34 cellular contexts compared by ENCODE assay signal in genomic region chr10:79547973-79548372, GRCh38. TPM values are rescaled to one million over a fixed set of nuclear protein-coding genes. Genes with fewer than 3 reads are reported as not detected.
A peak's percentile ranks its signal among the peaks of the same experiment; 100 is the strongest.
DNase-seq lines count a peak whose midpoint lies in the region; ATAC-seq and TF ChIP-seq lines count a peak whose summit lies in the region.
"Had no signal": no experiment of that assay in that cellular context is flagged by ENCODE, and none has a peak within 500 bp of the region (broad histone marks: within the 10 kb centered on the region; RNA-seq: fewer than 3 reads in every experiment).

No MANE protein-coding gene starts in this region.

- H3K79me2 ChIP-seq in smooth muscle cell (ENCODE audit: low read depth), result no peaks in the 10 kb centered on the region

- no peaks in the 10 kb centered on the region for H3K36me3 Mint-ChIP-seq in natural killer cell treated with Interleukin-12 subunit alpha and Interleukin-12 subunit beta and Interleukin-15 and Interleukin-18, amount 100 ng/mL, for 72 hours
- no peaks in the 10 kb centered on the region for H3K36me3 Mint-ChIP-seq in natural killer cell
- no peaks in the 10 kb centered on the region for H3K36me3 Mint-ChIP-seq in activated T-helper 17 cell treated with anti-CD3 and anti-CD28 coated beads, Interleukin-2, amount 50 U/mL, for 72 hours (ENCODE audit: low read depth)

- no peaks in the 10 kb centered on the region for H3F3A ChIP-seq in smooth muscle cell (ENCODE audit: low read depth)

- H3K4me3 ChIP-seq in smooth muscle cell, result no peak overlapping the region
- H3K4me3 ChIP-seq: heart right ventricle, left ventricle myocardium inferior, right atrium auricular region, thoracic aorta had no signal

- H4K20me1 ChIP-seq in smooth muscle cell (ENCODE audit: low read depth), result no peaks in the 10 kb centered on the region

- no peak for TF ChIP-seq CTCF in natural killer cell (IDR thresholded peaks at IDR 0.05)
- TF ChIP-seq CTCF in smooth muscle cell (IDR thresholded peaks at IDR 0.05; ENCODE audit: borderline replicate concordance, insufficient read depth, poor library complexity, severe bottlenecking), result no peak

- H3K4me2 ChIP-seq in smooth muscle cell, result no peak overlapping the region

- intact Hi-C loops in natural killer cell (cut with micrococcal nuclease), result no loop called here

- WGBS in smooth muscle cell (ENCODE audit: low lambda C conversion rate), result 47% methylated on average over 3 of the region's 3 CpGs

- H3K27ac ChIP-seq in smooth muscle cell (ENCODE audit: low read depth), result no peak overlapping the region
- H3K27ac ChIP-seq: 22Rv1, brain microvascular endothelial cell, foreskin keratinocyte, heart right ventricle, left ventricle myocardium inferior, right atrium auricular region, thoracic aorta had no signal

- H3K4me1 ChIP-seq in smooth muscle cell (ENCODE audit: low read depth), result no peaks in the 10 kb centered on the region
- H3K4me1 ChIP-seq: foreskin keratinocyte, left ventricle myocardium inferior, right atrium auricular region had no signal

- peaks cover 5% of the 10 kb centered on the region for H3K27me3 ChIP-seq in smooth muscle cell (ENCODE audit: low read depth)
- H3K27me3 ChIP-seq: heart right ventricle, right atrium auricular region had no signal

- peaks cover 4 to 17% of the 10 kb centered on the region in 2 donors for H3K27me3 Mint-ChIP-seq in natural killer cell treated with Interleukin-12 subunit alpha and Interleukin-12 subunit beta and Interleukin-15 and Interleukin-18, amount 100 ng/mL, for 72 hours
- peaks cover 7 to 14% of the 10 kb centered on the region in 2 donors for H3K27me3 Mint-ChIP-seq in natural killer cell (ENCODE audit: low read depth in 2 of 2)
- no peaks in the 10 kb centered on the region for H3K27me3 Mint-ChIP-seq in activated T-helper 17 cell treated with anti-CD3 and anti-CD28 coated beads, Interleukin-2, amount 50 U/mL, for 72 hours
- peaks cover 12% of the 10 kb centered on the region for H3K27me3 Mint-ChIP-seq in stimulated activated naive CD8-positive, alpha-beta T cell treated with anti-CD3 and anti-CD28 coated beads, Interleukin-15, amount 100 ng/mL, for 72 hours
- H3K27me3 Mint-ChIP-seq: stimulated activated naive CD8-positive, alpha-beta T cell treated with anti-CD3 and anti-CD28 coated beads, Interleukin-15, Interleukin-2, amounts not matched to agents 100 ng/mL and 50 ng/mL, for 24 hours had no signal

- no peaks in the 10 kb centered on the region for H3K36me3 ChIP-seq in smooth muscle cell (ENCODE audit: low read depth)
- H3K36me3 ChIP-seq: brain microvascular endothelial cell, heart right ventricle, left ventricle myocardium inferior, right atrium auricular region, thoracic aorta had no signal

- peak; percentile 37 to 72 for ATAC-seq in natural killer cell treated with Interleukin-12 subunit alpha and Interleukin-12 subunit beta and Interleukin-15 and Interleukin-18, amount 100 ng/mL, for 72 hours
- ATAC-seq in natural killer cell, result no peak
- peak; percentile 85 for ATAC-seq in activated T-helper 17 cell treated with anti-CD3 and anti-CD28 coated beads, Interleukin-2, amount 50 U/mL, for 72 hours (replicated peaks)
- peak; percentile 50 for ATAC-seq in stimulated activated naive CD8-positive, alpha-beta T cell treated with anti-CD3 and anti-CD28 coated beads, Interleukin-15, amount 100 ng/mL, for 72 hours
- ATAC-seq in HG02981 (IDR thresholded peaks at IDR 0.05; ENCODE audit: unreplicated experiment), result no peak
- ATAC-seq: esophagus mucosa, foreskin keratinocyte, HCT116, heart right ventricle had no signal

- peaks cover 4 to 13% of the 10 kb centered on the region in 2 donors for H3K4me1 Mint-ChIP-seq in natural killer cell treated with Interleukin-12 subunit alpha and Interleukin-12 subunit beta and Interleukin-15 and Interleukin-18, amount 100 ng/mL, for 72 hours (ENCODE audit: low read depth in 2 of 2)
- H3K4me1 Mint-ChIP-seq in natural killer cell, result no peaks in the 10 kb centered on the region
- peaks cover 21% of the 10 kb centered on the region for H3K4me1 Mint-ChIP-seq in activated T-helper 17 cell treated with anti-CD3 and anti-CD28 coated beads, Interleukin-2, amount 50 U/mL, for 72 hours
- H3K4me1 Mint-ChIP-seq in stimulated activated naive CD8-positive, alpha-beta T cell treated with anti-CD3 and anti-CD28 coated beads, Interleukin-15, amount 100 ng/mL, for 72 hours, result peaks cover 11% of the 10 kb centered on the region

- peak overlapping the region; percentile 46 for H3K4me3 Mint-ChIP-seq in natural killer cell treated with Interleukin-12 subunit alpha and Interleukin-12 subunit beta and Interleukin-15 and Interleukin-18, amount 100 ng/mL, for 72 hours
- no peak overlapping the region for H3K4me3 Mint-ChIP-seq in natural killer cell
- H3K4me3 Mint-ChIP-seq in activated T-helper 17 cell treated with anti-CD3 and anti-CD28 coated beads, Interleukin-2, amount 50 U/mL, for 72 hours, result peak overlapping the region; percentile 56
- H3K4me3 Mint-ChIP-seq in stimulated activated naive CD8-positive, alpha-beta T cell treated with anti-CD3 and anti-CD28 coated beads, Interleukin-15, amount 100 ng/mL, for 72 hours, result peak overlapping the region in 1 of 2 donors; percentile 38
- H3K4me3 Mint-ChIP-seq: stimulated activated naive CD8-positive, alpha-beta T cell treated with anti-CD3 and anti-CD28 coated beads, Interleukin-15, Interleukin-2, amounts not matched to agents 100 ng/mL and 50 ng/mL, for 24 hours had no signal

- no peak overlapping the region for H2AFZ ChIP-seq in smooth muscle cell (ENCODE audit: low read depth)

- H3K9me3 Mint-ChIP-seq in natural killer cell treated with Interleukin-12 subunit alpha and Interleukin-12 subunit beta and Interleukin-15 and Interleukin-18, amount 100 ng/mL, for 72 hours, result no peaks in the 10 kb centered on the region
- no peaks in the 10 kb centered on the region for H3K9me3 Mint-ChIP-seq in natural killer cell
- no peaks in the 10 kb centered on the region for H3K9me3 Mint-ChIP-seq in activated T-helper 17 cell treated with anti-CD3 and anti-CD28 coated beads, Interleukin-2, amount 50 U/mL, for 72 hours
- peaks cover 0 to 5% of the 10 kb centered on the region in 2 donors for H3K9me3 Mint-ChIP-seq in stimulated activated naive CD8-positive, alpha-beta T cell treated with anti-CD3 and anti-CD28 coated beads, Interleukin-15, amount 100 ng/mL, for 72 hours
- H3K9me3 Mint-ChIP-seq: stimulated activated naive CD8-positive, alpha-beta T cell treated with anti-CD3 and anti-CD28 coated beads, Interleukin-15, Interleukin-2, amounts not matched to agents 100 ng/mL and 50 ng/mL, for 24 hours had no signal

- DNase-seq in NOMO-1 treated with DMSO at 0.1 percent for 48 hours (lab: John Stamatoyannopoulos, UW; ENCODE audit: unreplicated experiment) (peak; percentile 2), NOMO-1 (lab: John Stamatoyannopoulos, UW; ENCODE audit: unreplicated experiment in 2 of 2) (no peak), natural killer cell (no peak), smooth muscle cell (lab: John Stamatoyannopoulos, UW; ENCODE audit: unreplicated experiment) (no peak)
- no peak for DNase-seq in natural killer cell treated with Interleukin-12 subunit alpha and Interleukin-12 subunit beta and Interleukin-15 and Interleukin-18, amount 100 ng/mL, for 72 hours (ENCODE audit: low spot score)
- DNase-seq in stimulated activated naive CD8-positive, alpha-beta T cell treated with anti-CD3 and anti-CD28 coated beads, Interleukin-15, amount 100 ng/mL, for 72 hours, result no peak
- DNase-seq: activated effector memory CD4-positive, alpha-beta T cell treated with Interleukin-2 at 50 U/mL for 16 hours; amniotic stem cell; brain microvascular endothelial cell; C1 segment of cervical spinal cord; Calu3; cerebellar nuclear complex; DMS79 treated with DMSO at 0.1 percent for 48 hours; foreskin keratinocyte; GF-D8; heart right ventricle; left ventricle myocardium inferior; mesenchymal stem cell; NCI-H1436 treated with DMSO at 0.1 percent for 48 hours; NCI-H2081 treated with DMSO at 0.1 percent for 48 hours; NCI-H2227 treated with DMSO at 0.1 percent for 48 hours; NCI-H526 treated with DMSO at 0.1 percent for 48 hours; SHP77 treated with DMSO at 0.1 percent for 48 hours; small intestine had no signal

- no peak overlapping the region for H3K9ac ChIP-seq in smooth muscle cell (ENCODE audit: low read depth)

- H3K27ac Mint-ChIP-seq in natural killer cell treated with Interleukin-12 subunit alpha and Interleukin-12 subunit beta and Interleukin-15 and Interleukin-18, amount 100 ng/mL, for 72 hours, result peak overlapping the region in 1 of 2 donors; percentile 45
- no peak overlapping the region for H3K27ac Mint-ChIP-seq in natural killer cell
- H3K27ac Mint-ChIP-seq in activated T-helper 17 cell treated with anti-CD3 and anti-CD28 coated beads, Interleukin-2, amount 50 U/mL, for 72 hours, result peak overlapping the region; percentile 46
- peak overlapping the region in 1 of 2 donors; percentile 1 for H3K27ac Mint-ChIP-seq in stimulated activated naive CD8-positive, alpha-beta T cell treated with anti-CD3 and anti-CD28 coated beads, Interleukin-15, amount 100 ng/mL, for 72 hours
- H3K27ac Mint-ChIP-seq: stimulated activated naive CD8-positive, alpha-beta T cell treated with anti-CD3 and anti-CD28 coated beads, Interleukin-15, Interleukin-2, amounts not matched to agents 100 ng/mL and 50 ng/mL, for 24 hours had no signal

- H3K9me3 ChIP-seq in smooth muscle cell (replicated peaks; ENCODE audit: low read depth), result no peaks in the 10 kb centered on the region
- H3K9me3 ChIP-seq: left ventricle myocardium inferior, right atrium auricular region, thoracic aorta had no signal

RNA-seq across cellular contexts. Expression of gene SFTPA2, which starts 12.2 kb away (rescaled TPM):
- total RNA-seq in natural killer cell treated with Interleukin-12 subunit alpha and Interleukin-12 subunit beta and Interleukin-15 and Interleukin-18, amount 100 ng/mL, for 72 hours, result not detected
- not detected for total RNA-seq in natural killer cell
- not detected for total RNA-seq in activated T-helper 17 cell treated with anti-CD3 and anti-CD28 coated beads, Interleukin-2, amount 50 U/mL, for 72 hours
- not detected in 2 replicates for total RNA-seq in smooth muscle cell
- 0.26 and 0.79 TPM in 2 replicates for polyA plus RNA-seq in smooth muscle cell
- total RNA-seq: dermis microvascular lymphatic vessel endothelial cell, foreskin keratinocyte, left ventricle myocardium inferior, thoracic aorta had no signal
- polyA plus RNA-seq: foreskin keratinocyte, keratinocyte had no signal

RNA-seq across cellular contexts. Expression of gene EIF5AL1, which starts 35.6 kb away (rescaled TPM):
- total RNA-seq in natural killer cell treated with Interleukin-12 subunit alpha and Interleukin-12 subunit beta and Interleukin-15 and Interleukin-18, amount 100 ng/mL, for 72 hours, result 1 to 10 TPM in 1 of 2 donors, under 1 TPM in 1; 0.11 to 4.8 TPM
- total RNA-seq in natural killer cell (1 to 10 TPM in 1 of 3 donors, under 1 TPM in 2; 0.13 to 2.0 (median 0.14) TPM), smooth muscle cell (0.49 and 0.58 TPM in 2 replicates)
- total RNA-seq in activated T-helper 17 cell treated with anti-CD3 and anti-CD28 coated beads, Interleukin-2, amount 50 U/mL, for 72 hours, result under 1 TPM in 1 of 2 donors, not detected in 1; 0.26 TPM
- 1.6 TPM in 2 replicates for polyA plus RNA-seq in smooth muscle cell

Comparison
In these comparisons a context has a peak if more than half of its experiments do, and no peak if none do; other contexts are left out.
1. ATAC-seq: peak in natural killer cell treated with Interleukin-12 subunit alpha and Interleukin-12 subunit beta and Interleukin-15 and Interleukin-18, amount 100 ng/mL, for 72 hours (2 of 2), activated T-helper 17 cell treated with anti-CD3 and anti-CD28 coated beads, Interleukin-2, amount 50 U/mL, for 72 hours (single experiment) and stimulated activated naive CD8-positive, alpha-beta T cell treated with anti-CD3 and anti-CD28 coated beads, Interleukin-15, amount 100 ng/mL, for 72 hours (single experiment); none in natural killer cell (0 of 3) and HG02981 (single experiment).